Comparison of ENCODE assay signal across 9 cellular contexts in genomic region chr4:96787766-96788165, GRCh38.
"Had no signal": no experiment of that assay in that cellular context is flagged by ENCODE, and none has a peak within 500 bp of the region (broad histone marks: within the 10 kb centered on the region; RNA-seq: fewer than 3 reads in every experiment).

No MANE protein-coding gene starts in this region.

- H3K9ac ChIP-seq: GM23248 had no signal

- H3K9me3 ChIP-seq: HAP-1 had no signal

- H3K4me3 ChIP-seq: GM23248, HAP-1 had no signal

- DNase-seq: GM23248, GOT3, H7, HFFc6, IMR-90, KBM-7 had no signal

- H2AFZ ChIP-seq: GM23248 had no signal

- ATAC-seq: HCT116 had no signal

- H3K27ac ChIP-seq: GM23248, HL-60 had no signal

- H3K36me3 ChIP-seq: HAP-1 had no signal
